In genomic region chrX:150547511-150548115, GRCh38 we compare ENCODE assay signal across 1 cellular context.
TF ChIP-seq lines count a peak whose summit lies in the region.

No MANE protein-coding gene starts in this region.

TF ChIP-seq in SK-N-SH treated with all-trans-retinoic acid at 6 μM for 48 hours, 23 proteins besides CTCF, POLR2A, EP300 and RAD21 (continued from another document):
- TF ChIP-seq CSRNP3 (CRISPR knock-in tag; IDR thresholded peaks at IDR 0.05) (no peak), SNAI2 (CRISPR knock-in tag; IDR thresholded peaks at IDR 0.05) (no peak), CSDC2 (CRISPR knock-in tag; IDR thresholded peaks at IDR 0.05) (no peak), ISL1 (CRISPR knock-in tag; IDR thresholded peaks at IDR 0.05) (no peak), ARNTL (CRISPR knock-in tag; IDR thresholded peaks at IDR 0.05; ENCODE audit: borderline replicate concordance, low read depth) (no peak), RARB (CRISPR knock-in tag; IDR thresholded peaks at IDR 0.05) (no peak), ZFP30 (CRISPR knock-in tag; IDR thresholded peaks at IDR 0.05) (no peak), TSHZ2 (CRISPR knock-in tag; IDR thresholded peaks at IDR 0.05) (no peak), GLIS3 (CRISPR knock-in tag; IDR thresholded peaks at IDR 0.05) (no peak)
